ENCODE assay signal across 11 cellular contexts in the genomic region with DNA sequence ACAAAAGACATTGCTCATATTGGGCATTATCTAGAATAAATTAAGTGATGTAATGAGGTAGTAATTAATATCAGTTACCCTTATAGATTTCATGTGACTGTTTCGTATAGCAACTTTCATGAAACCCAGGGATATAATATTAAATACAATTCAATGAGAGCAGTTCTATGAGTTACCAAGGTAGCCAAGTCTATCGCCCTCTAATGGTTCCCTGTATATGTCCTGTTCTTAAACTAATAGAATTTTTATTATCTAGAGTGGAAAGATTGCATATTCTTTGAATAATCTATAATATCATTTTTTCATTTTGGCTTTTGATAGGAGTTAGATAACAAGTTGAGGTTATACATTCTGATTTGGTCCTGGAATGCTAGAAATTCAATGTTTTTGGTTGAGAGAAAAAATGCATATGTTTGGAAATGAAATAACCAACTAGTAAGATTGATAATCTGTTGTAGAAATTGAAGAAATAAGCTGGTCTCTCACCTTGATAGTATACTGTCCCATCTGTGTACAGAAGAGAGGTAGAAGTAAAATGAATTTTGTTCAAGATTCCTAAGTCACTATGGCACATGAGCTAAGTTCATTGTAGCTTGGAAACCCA. TPM values are rescaled to one million over a fixed set of nuclear protein-coding genes. Genes with fewer than 3 reads are reported as not detected.
DNase-seq lines count a peak whose midpoint lies in the region; ATAC-seq and TF ChIP-seq lines count a peak whose summit lies in the region.
"Had no signal": no experiment of that assay in that cellular context is flagged by ENCODE, and none has a peak within 500 bp of the region (broad histone marks: within the 10 kb centered on the region; RNA-seq: fewer than 3 reads in every experiment).

No MANE protein-coding gene starts in this region.

- no peak overlapping the region for H3K4me3 Mint-ChIP-seq in progenitor cell of endocrine pancreas (ENCODE audit: low read depth)
- H3K4me3 Mint-ChIP-seq: activated naive CD8-positive, alpha-beta T cell treated with anti-CD3 and anti-CD28 coated beads, Interleukin-2, amount 10 ng/mL, durations not matched to agents 7 days and 5 days had no signal

- H3K4me1 Mint-ChIP-seq in progenitor cell of endocrine pancreas (ENCODE audit: low read depth): peaks cover 1% of the 10 kb centered on the region

- H3K27me3 Mint-ChIP-seq in progenitor cell of endocrine pancreas: no peaks in the 10 kb centered on the region
- H3K27me3 Mint-ChIP-seq: activated naive CD8-positive, alpha-beta T cell treated with anti-CD3 and anti-CD28 coated beads, Interleukin-2, amount 10 ng/mL, durations not matched to agents 7 days and 5 days had no signal

- no peak overlapping the region for H3K27ac Mint-ChIP-seq in progenitor cell of endocrine pancreas
- H3K27ac Mint-ChIP-seq: activated naive CD8-positive, alpha-beta T cell treated with anti-CD3 and anti-CD28 coated beads, Interleukin-2, amount 10 ng/mL, durations not matched to agents 7 days and 5 days had no signal

- peak; percentile 43 for TF ChIP-seq CTCF in NB4 (IDR thresholded peaks at IDR 0.05; ENCODE audit: low read depth, low read length)
- TF ChIP-seq CTCF in choroid plexus epithelial cell (conservative IDR thresholded peaks at IDR 0.05; ENCODE audit: low read depth, low read length): peak; percentile 68
- peak; percentile 53 for TF ChIP-seq CTCF in progenitor cell of endocrine pancreas (IDR thresholded peaks at IDR 0.05; ENCODE audit: unreplicated experiment)

- H3K9me3 Mint-ChIP-seq in progenitor cell of endocrine pancreas (ENCODE audit: low read depth): no peaks in the 10 kb centered on the region
- H3K9me3 Mint-ChIP-seq: activated naive CD8-positive, alpha-beta T cell treated with anti-CD3 and anti-CD28 coated beads, Interleukin-2, amount 10 ng/mL, durations not matched to agents 7 days and 5 days had no signal

- no peak for ATAC-seq in GM19324 (IDR thresholded peaks at IDR 0.05; ENCODE audit: low FRiP score, unreplicated experiment)
- no peak for ATAC-seq in HG03196 (IDR thresholded peaks at IDR 0.05; ENCODE audit: unreplicated experiment)
- no peak for ATAC-seq in HG03432 (IDR thresholded peaks at IDR 0.05; ENCODE audit: unreplicated experiment)

- no peak overlapping the region for H3K4me3 ChIP-seq in NB4 (ENCODE audit: low read depth, low read length)
- H3K4me3 ChIP-seq in choroid plexus epithelial cell (ENCODE audit: low read depth, low read length): no peak overlapping the region
- H3K4me3 ChIP-seq: BLaER1 had no signal

- peaks cover 23% of the 10 kb centered on the region for H3K36me3 Mint-ChIP-seq in progenitor cell of endocrine pancreas (ENCODE audit: insufficient read depth)

- no peak for TF ChIP-seq POLR2A in NB4 (IDR thresholded peaks at IDR 0.05; ENCODE audit: extremely low read depth, insufficient read length)

- peak; percentile 11 for DNase-seq in NCI-H510A treated with DMSO at 0.1 percent for 48 hours (lab: John Stamatoyannopoulos, UW)
- DNase-seq in NCI-H510A (lab: John Stamatoyannopoulos, UW): no peak
- peak; percentile 25 for DNase-seq in NB4 (ENCODE audit: low read depth)
- peak; percentile 58 for DNase-seq in choroid plexus epithelial cell (ENCODE audit: low read depth)
- no peak for DNase-seq in progenitor cell of endocrine pancreas (ENCODE audit: low spot score, unreplicated experiment)
- DNase-seq: activated naive CD8-positive, alpha-beta T cell treated with anti-CD3 and anti-CD28 coated beads, Interleukin-2, amount 10 ng/mL, durations not matched to agents 7 days and 5 days; retina had no signal

RNA-seq across cellular contexts. Expression of gene SCFD1, which starts 59.7 kb away (rescaled TPM):
- 90.9 and 97.6 TPM in 2 replicates for total RNA-seq in progenitor cell of endocrine pancreas

Comparison
In these comparisons a context has a peak if more than half of its experiments do, and no peak if none do; other contexts are left out.
1. DNase-seq: peak in NCI-H510A treated with DMSO at 0.1 percent for 48 hours (single experiment), NB4 (single experiment) and choroid plexus epithelial cell (single experiment); none in NCI-H510A (single experiment) and progenitor cell of endocrine pancreas (single experiment).
2. Peak in every context shown above with its lines, with median percentiles within 50 percentile points of each other: CTCF ChIP-seq.